In genomic region chr3:125043599-125044151, GRCh38 we compare ENCODE assay signal across 13 cellular contexts. TPM values are rescaled to one million over a fixed set of nuclear protein-coding genes. Genes with fewer than 3 reads are reported as not detected.
DNase-seq lines count a peak whose midpoint lies in the region; ATAC-seq, FAIRE-seq and TF ChIP-seq lines count a peak whose summit lies in the region.
"Had no signal": no experiment of that assay in that cellular context is flagged by ENCODE, and none has a peak within 500 bp of the region (broad histone marks: within the 10 kb centered on the region; RNA-seq: fewer than 3 reads in every experiment).

No MANE protein-coding gene starts in this region.

- TF ChIP-seq POLR2A in HepG2 (IDR thresholded peaks at IDR 0.05; ENCODE audit: insufficient read depth in 1 of 2, low read depth in 2 of 2, low read length in 2 of 2) (no peak), prostate gland (IDR thresholded peaks at IDR 0.05) (no peak)

- no peak overlapping the region for H2AFZ ChIP-seq in HepG2 (ENCODE audit: low read length)

- H3K27me3 ChIP-seq in liver (ENCODE audit: control insufficient read depth in 4 of 4, insufficient read depth in 4 of 4, low read length in 3 of 4): no peaks in the 10 kb centered on the region
- H3K27me3 ChIP-seq in HepG2 (ENCODE audit: control insufficient read depth in 1 of 2, insufficient read depth in 2 of 2, low read length in 2 of 2): no peaks in the 10 kb centered on the region
- H3K27me3 ChIP-seq in prostate gland (replicated peaks; ENCODE audit: insufficient read depth): no peaks in the 10 kb centered on the region

- H3K4me3 ChIP-seq in liver (ENCODE audit: low read depth in 1 of 3, low read length in 3 of 3): no peak overlapping the region
- no peak overlapping the region for H3K4me3 ChIP-seq in HepG2 (replicated peaks in 1 of 3; ENCODE audit: insufficient read depth in 1 of 3, low read depth in 2 of 3, low read length in 3 of 3)
- H3K4me3 ChIP-seq in prostate gland: no peak overlapping the region
- H3K4me3 ChIP-seq: A549 had no signal

- TF ChIP-seq EP300 in HepG2 (IDR thresholded peaks at IDR 0.05; ENCODE audit: low read depth in 2 of 2, low read length in 2 of 2): no peak
- TF ChIP-seq EP300 in HepG2 (CRISPR knock-in tag; IDR thresholded peaks at IDR 0.05; ENCODE audit: borderline replicate concordance): no peak

- intact Hi-C loops in HepG2 (cut with micrococcal nuclease; ENCODE audit: unreplicated experiment) (no loop called here), prostate gland (cut with DNase I) (no loop called here)

- H3K79me2 ChIP-seq in HepG2 (ENCODE audit: insufficient read depth, low read length): peaks cover 26% of the 10 kb centered on the region

- FAIRE-seq in HepG2 (lab: Jason Lieb, UNC): no peak
- FAIRE-seq: A549 had no signal

- H4K20me1 ChIP-seq in HepG2 (ENCODE audit: insufficient read depth, low read length): peaks cover 10% of the 10 kb centered on the region; the same call in 1 of the 2 replicates

- POLR2A ChIA-PET in HepG2 (lab: Yijun Ruan, JAX): interaction anchor here (0.9 kb wide), 1 partner anchor 19 kb away, joined by 3 read pairs; no protein-coding TSS in a partner anchor

- CTCF ChIA-PET in HepG2 (lab: Yijun Ruan, JAX; ENCODE audit: low intra/inter-chr PET ratio, low total read pairs): no interaction called here

- H3K9me3 ChIP-seq in liver (ENCODE audit: control insufficient read depth in 4 of 4, low read length in 3 of 4) (no peaks in the 10 kb centered on the region), HepG2 (ENCODE audit: low read length) (no peaks in the 10 kb centered on the region), prostate gland (no peaks in the 10 kb centered on the region)
- H3K9me3 ChIP-seq: A549 had no signal

- H3K4me1 ChIP-seq in liver (ENCODE audit: control insufficient read depth in 4 of 4, insufficient read depth in 4 of 4, low read length in 3 of 4): peaks cover 0 to 7% (median 0%) of the 10 kb centered on the region in 4 donors
- H3K4me1 ChIP-seq in HepG2 (ENCODE audit: insufficient read depth, low read length): peaks cover 23% of the 10 kb centered on the region
- H3K4me1 ChIP-seq in prostate gland (replicated peaks): peaks cover 10% of the 10 kb centered on the region
- H3K4me1 ChIP-seq: A549 had no signal

- WGBS in liver: 77% methylated on average over 20 of the region's 20 CpGs
- WGBS in HepG2 (ENCODE audit: low lambda C conversion rate): 95% methylated on average over 20 of the region's 20 CpGs
- WGBS in prostate gland: 40% methylated on average over 20 of the region's 20 CpGs

- H3K9ac ChIP-seq in liver (ENCODE audit: low read depth in 1 of 2, low read length in 2 of 2): no peak overlapping the region
- no peak overlapping the region for H3K9ac ChIP-seq in HepG2 (ENCODE audit: insufficient read depth, low read depth, low read length)

- in situ Hi-C loops in HepG2 (cut with HindIII; ENCODE audit: extremely low pct_ligation_motif_present, low pct_unique_long_range_greater_than_20kb): no loop called here

- peak overlapping the region; percentile 32 to 35 for H3K27ac ChIP-seq in liver (ENCODE audit: low read depth in 1 of 2, low read length in 2 of 2)
- no peak overlapping the region for H3K27ac ChIP-seq in HepG2 (ENCODE audit: extremely low read length, insufficient read depth, low read length)
- peak overlapping the region; percentile 78 to 79 for H3K27ac ChIP-seq in prostate gland
- H3K27ac ChIP-seq: A549 had no signal

- no peak overlapping the region for H3K4me2 ChIP-seq in HepG2 (ENCODE audit: low read depth, low read length)
- H3K4me2 ChIP-seq: A549 had no signal

- TF ChIP-seq CTCF in liver (IDR thresholded peaks at IDR 0.05; ENCODE audit: low read depth, low read length, missing input control) (no peak), HepG2 (CRISPR knock-in tag; IDR thresholded peaks at IDR 0.05) (no peak), prostate gland (IDR thresholded peaks at IDR 0.05) (no peak)

- BruUV-seq in HepG2 (replicated peaks; lab: Mats Ljungman, UMichigan): no TSS peak

- DNase-seq in HepG2 (ENCODE audit: low spot score): no peak
- peak; percentile 45 for DNase-seq in islet precursor cell
- DNase-seq in prostate gland (ENCODE audit: low spot score): peak; percentile 74
- DNase-seq in AG08395 (ENCODE audit: low spot score): no peak
- DNase-seq in CD1c-positive myeloid dendritic cell (ENCODE audit: extremely low spot score): no peak
- no peak for DNase-seq in stimulated activated CD4-positive, alpha-beta T cell treated with anti-CD3 and anti-CD28 coated beads, Interleukin-15, amount 100 ng/mL, for 24 hours
- DNase-seq: activated CD4-positive, alpha-beta memory T cell treated with anti-CD3 and anti-CD28 coated beads, Interleukin-2, amount 10 ng/mL, durations not matched to agents 7 days and 5 days; activated naive CD4-positive, alpha-beta T cell treated with Interleukin-2 at 50 U/mL for 16 hours; DND-41; NCI-H1417 treated with DMSO at 0.1 percent for 48 hours had no signal

- no peaks in the 10 kb centered on the region for H3K36me3 ChIP-seq in liver (ENCODE audit: control insufficient read depth in 4 of 4, insufficient read depth in 3 of 4, low read depth in 1 of 4, low read length in 3 of 4)
- peaks cover 17 to 19% of the 10 kb centered on the region in 2 experiments; a peak in 4 of 5 replicates for H3K36me3 ChIP-seq in HepG2 (replicated peaks in 1 of 2; ENCODE audit: control insufficient read depth in 1 of 2, insufficient read depth in 2 of 2, low read length in 2 of 2)
- no peaks in the 10 kb centered on the region for H3K36me3 ChIP-seq in prostate gland

- TF ChIP-seq RAD21 in liver (IDR thresholded peaks at IDR 0.05): no peak
- TF ChIP-seq RAD21 in HepG2 (CRISPR knock-in tag; IDR thresholded peaks at IDR 0.05): no peak

- ATAC-seq in HepG2: no peak
- no peak for ATAC-seq in HG02970 (IDR thresholded peaks at IDR 0.05; ENCODE audit: low FRiP score, unreplicated experiment)
- ATAC-seq: A549 had no signal

TF ChIP-seq in liver, 16 proteins besides CTCF, POLR2A, EP300 and RAD21 (continues in another document):
- TF ChIP-seq, protein P1, sequence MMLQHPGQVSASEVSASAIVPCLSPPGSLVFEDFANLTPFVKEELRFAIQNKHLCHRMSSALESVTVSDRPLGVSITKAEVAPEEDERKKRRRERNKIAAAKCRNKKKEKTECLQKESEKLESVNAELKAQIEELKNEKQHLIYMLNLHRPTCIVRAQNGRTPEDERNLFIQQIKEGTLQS (IDR thresholded peaks at IDR 0.05): no peak

TF ChIP-seq in HepG2, 621 proteins besides CTCF, POLR2A, EP300 and RAD21:
- TF ChIP-seq TSC22D2 (CRISPR knock-in tag; IDR thresholded peaks at IDR 0.05; ENCODE audit: borderline replicate concordance): no peak
- no peak for TF ChIP-seq NR2F1 (CRISPR knock-in tag; IDR thresholded peaks at IDR 0.05)
- TF ChIP-seq ISX (CRISPR knock-in tag; conservative IDR thresholded peaks at IDR 0.05): no peak
- TF ChIP-seq CBX1 (IDR thresholded peaks at IDR 0.05; ENCODE audit: low read depth): no peak
- no peak for TF ChIP-seq NRL (CRISPR knock-in tag; IDR thresholded peaks at IDR 0.05; ENCODE audit: borderline replicate concordance)
- TF ChIP-seq ZNF431 (CRISPR knock-in tag; IDR thresholded peaks at IDR 0.05; ENCODE audit: borderline replicate concordance, low read depth): no peak
- no peak for TF ChIP-seq RNF2 (conservative IDR thresholded peaks at IDR 0.05; ENCODE audit: low read depth)

RNA-seq across cellular contexts. Expression of gene HEG1, which starts 12.1 kb away (rescaled TPM):
- total RNA-seq in liver (10 to 100 TPM in 1 of 2 donors, 1 to 10 TPM in 1; 5.9 to 16.0 TPM), HepG2 (2016; rRNA removed; fragmentation: Illumina TruSeq; extraction: Trizol) (9.7 and 10.7 TPM in 2 replicates), prostate gland (100 to 1,000 TPM in 1 of 2 donors, 10 to 100 TPM in 1; 27.5 to 130 TPM)
- polyA plus RNA-seq in liver (1 to 10 TPM; 1.4 to 4.8 TPM), HepG2 (2011; rRNA removed) (11.6 and 18.2 TPM in 2 replicates)
- total RNA-seq in HepG2 (2016; cell fraction: cytosol; rRNA removed; fragmentation: Illumina TruSeq; extraction: Trizol; ENCODE audit: low read depth): 1.1 TPM in 2 replicates
- 6.8 and 9.0 TPM in 2 replicates for total RNA-seq in HepG2 (2016; cell fraction: insoluble cytoplasmic fraction; rRNA removed; fragmentation: Illumina TruSeq; extraction: Trizol)
- 3.2 and 3.3 TPM in 2 replicates for total RNA-seq in HepG2 (2016; cell fraction: membrane; rRNA removed; fragmentation: Illumina TruSeq; extraction: Trizol)
- total RNA-seq in HepG2 (2016; cell fraction: nucleus; rRNA removed; fragmentation: Illumina TruSeq; extraction: Trizol): 17.3 and 19.4 TPM in 2 replicates
- polyA plus RNA-seq in HepG2 (2011; cell fraction: cytosol; rRNA removed): 8.6 and 8.8 TPM in 2 replicates
- 17.9 and 23.5 TPM in 2 replicates for polyA plus RNA-seq in HepG2 (2011; cell fraction: nucleus; rRNA removed)
- polyA plus RNA-seq in HepG2 (2012): 12.1 and 14.0 TPM in 2 replicates
- polyA plus RNA-seq in HepG2 (2016; cell fraction: cytosol; fragmentation: Illumina TruSeq; extraction: Trizol; ENCODE audit: low read depth): 0.46 and 0.52 TPM in 2 replicates
- 5.4 and 5.8 TPM in 2 replicates for polyA plus RNA-seq in HepG2 (2016; cell fraction: insoluble cytoplasmic fraction; fragmentation: Illumina TruSeq; extraction: Trizol; ENCODE audit: low read depth)
- 0.69 and 0.92 TPM in 2 replicates for polyA plus RNA-seq in HepG2 (2016; cell fraction: membrane; fragmentation: Illumina TruSeq; extraction: Trizol; ENCODE audit: low read depth)
- 14.9 and 16.7 TPM in 2 replicates for polyA plus RNA-seq in HepG2 (2016; cell fraction: nucleus; fragmentation: Illumina TruSeq; extraction: Trizol; ENCODE audit: insufficient read depth, low read depth)
- 51.4 and 72.4 TPM in 2 replicates for polyA minus RNA-seq in HepG2 (2011; rRNA and poly(A)+ RNA removed; ENCODE audit: low replicate concordance)
- polyA minus RNA-seq in HepG2 (2011; cell fraction: cytosol; rRNA and poly(A)+ RNA removed): 23.5 and 27.8 TPM in 2 replicates
- polyA minus RNA-seq in HepG2 (2011; cell fraction: nucleus; rRNA and poly(A)+ RNA removed): 17.8 and 25.8 TPM in 2 replicates

Comparison
In these comparisons a context has a peak if more than half of its experiments do, and no peak if none do; other contexts are left out.
1. DNase-seq: peak in islet precursor cell (single experiment) and prostate gland (single experiment); none in HepG2 (single experiment), AG08395 (single experiment), CD1c-positive myeloid dendritic cell (single experiment) and stimulated activated CD4-positive, alpha-beta T cell treated with anti-CD3 and anti-CD28 coated beads, Interleukin-15, amount 100 ng/mL, for 24 hours (single experiment).